ENCODE assay signal across 26 cellular contexts in the genomic region with DNA sequence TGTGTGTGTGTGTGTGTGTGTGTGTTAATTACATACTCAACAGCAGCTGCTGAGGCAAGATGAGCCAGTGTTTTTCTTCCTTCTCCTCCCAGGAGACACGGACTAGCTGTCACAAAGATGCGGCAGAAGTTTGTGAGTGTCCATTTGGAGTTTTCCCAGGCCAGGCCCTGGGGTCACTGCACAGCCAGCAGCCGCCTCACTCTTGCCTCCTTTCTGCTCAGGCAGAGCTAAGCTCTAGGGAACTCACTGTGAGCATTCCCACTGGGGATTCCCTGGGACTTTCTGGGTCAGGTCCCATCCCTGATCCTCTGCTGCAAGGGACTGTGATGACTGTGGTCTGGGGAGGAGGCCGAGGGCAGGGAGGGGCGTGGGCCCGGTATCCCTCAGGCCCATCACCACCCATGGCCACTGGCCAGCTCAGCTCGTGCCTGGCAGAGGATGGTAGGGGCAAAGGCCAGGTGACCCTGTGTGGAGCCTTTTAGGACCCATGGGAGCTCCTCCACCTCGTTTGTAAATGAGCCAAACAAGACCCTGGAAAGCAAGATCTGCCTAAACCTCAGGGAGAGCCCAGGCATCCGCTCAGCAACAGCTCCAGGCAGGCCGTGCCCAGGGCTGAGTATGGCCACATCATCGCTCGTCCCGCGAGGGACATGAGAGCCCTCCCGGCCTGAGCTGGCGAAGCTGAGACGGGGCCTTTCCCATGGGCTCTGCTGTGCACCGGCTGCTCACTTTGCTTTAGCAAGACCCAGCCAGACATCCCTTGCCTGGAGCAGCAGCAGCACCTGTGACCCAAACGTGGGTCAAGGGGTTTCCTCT.
DNase-seq lines count a peak whose midpoint lies in the region; ATAC-seq and TF ChIP-seq lines count a peak whose summit lies in the region.
"Had no signal": no experiment of that assay in that cellular context is flagged by ENCODE, and none has a peak within 500 bp of the region (broad histone marks: within the 10 kb centered on the region; RNA-seq: fewer than 3 reads in every experiment).

No MANE protein-coding gene starts in this region.

- H3K36me3 ChIP-seq in endodermal cell (ENCODE audit: control insufficient read depth, insufficient read depth, low read length), result no peaks in the 10 kb centered on the region
- H3K36me3 ChIP-seq: BLaER1, neutrophil, stomach, tibial nerve had no signal

- 88% methylated on average over 7 to 19 of the region's 19 CpGs for WGBS in endodermal cell (ENCODE audit: insufficient coverage in 1 of 2, insufficient read length in 1 of 2), 2 experiments

- H3K27ac ChIP-seq in endodermal cell (ENCODE audit: low read depth, low read length), result peak overlapping the region; percentile 53
- H3K27ac ChIP-seq: BLaER1, neutrophil, skin epidermis, stomach, tibial nerve had no signal

- H3K36me3 Mint-ChIP-seq in endodermal cell (ENCODE audit: low read depth), result no peaks in the 10 kb centered on the region
- no peaks in the 10 kb centered on the region for H3K36me3 Mint-ChIP-seq in nephron progenitor cell (ENCODE audit: low read depth)
- H3K36me3 Mint-ChIP-seq in chondrocyte (ENCODE audit: low read depth), result no peaks in the 10 kb centered on the region

- no peak overlapping the region for H3K4me3 ChIP-seq in endodermal cell (ENCODE audit: low read length)
- H3K4me3 ChIP-seq: BLaER1, skin epidermis, stomach, tibial nerve had no signal

- H3K27ac Mint-ChIP-seq in endodermal cell (no peak overlapping the region), nephron progenitor cell (peak overlapping the region; percentile 93), chondrocyte (ENCODE audit: unreplicated experiment) (no peak overlapping the region)
- H3K27ac Mint-ChIP-seq: activated CD4-positive, alpha-beta memory T cell treated with anti-CD3 and anti-CD28 coated beads, Interleukin-2, amount 10 ng/mL, durations not matched to agents 7 days and 5 days had no signal

- no peaks in the 10 kb centered on the region for H3K4me1 ChIP-seq in endodermal cell (ENCODE audit: control insufficient read depth, insufficient read depth, low read length)
- H3K4me1 ChIP-seq: stomach, tibial nerve had no signal

- peaks cover 5% of the 10 kb centered on the region for H3K9me3 ChIP-seq in endodermal cell (ENCODE audit: control insufficient read depth, low read length)
- H3K9me3 ChIP-seq: BLaER1, neutrophil, stomach, tibial nerve had no signal

- TF ChIP-seq CTCF in endodermal cell (conservative IDR thresholded peaks at IDR 0.05) (no peak), nephron progenitor cell (IDR thresholded peaks at IDR 0.05) (no peak), chondrocyte (IDR thresholded peaks at IDR 0.05) (no peak)

- ATAC-seq in GM18873 (IDR thresholded peaks at IDR 0.05; ENCODE audit: low FRiP score, unreplicated experiment), result no peak

- DNase-seq in activated effector memory CD4-positive, alpha-beta T cell treated with anti-CD3 and anti-CD28 coated beads, Interleukin-2, amount 50 U/mL, for 16 hours, result peak; percentile 61
- DNase-seq in activated effector memory CD4-positive, alpha-beta T cell treated with Interleukin-2 at 50 U/mL for 16 hours, result no peak
- peak; percentile 45 for DNase-seq in endodermal cell
- no peak for DNase-seq in nephron progenitor cell
- no peak for DNase-seq in occipital lobe (lab: John Stamatoyannopoulos, UW)
- no peak for DNase-seq in chondrocyte (ENCODE audit: low spot score)
- DNase-seq: activated CD4-positive, alpha-beta memory T cell treated with anti-CD3 and anti-CD28 coated beads, Interleukin-2, amount 10 ng/mL, durations not matched to agents 7 days and 5 days; activated CD4-positive, CD25-positive, alpha-beta regulatory T cell treated with anti-CD3 and anti-CD28 coated beads, Interleukin-2, amount 50 U/mL, for 72 hours; activated naive CD4-positive, alpha-beta T cell; activated T-cell treated with anti-CD3 and anti-CD28 coated beads for 4 hours; COR-L47; DMS79; GF-D8; kidney glomerular epithelial cell; mammary epithelial cell; NCI-H1105; NCI-H2029 treated with DMSO at 0.1 percent for 48 hours; NCI-H82; RPMI8226; stomach; T-helper 2 cell had no signal

- H3K4me1 Mint-ChIP-seq in endodermal cell, result no peaks in the 10 kb centered on the region
- H3K4me1 Mint-ChIP-seq in nephron progenitor cell, result peaks cover 76% of the 10 kb centered on the region
- no peaks in the 10 kb centered on the region for H3K4me1 Mint-ChIP-seq in chondrocyte (ENCODE audit: low read depth)

- no peak overlapping the region for H3K9ac ChIP-seq in endodermal cell (ENCODE audit: extremely low read depth, low read length, poor library complexity, severe bottlenecking)
- H3K9ac ChIP-seq: BLaER1 had no signal

- H3K27me3 ChIP-seq in endodermal cell (ENCODE audit: control insufficient read depth, insufficient read depth, low read length, poor library complexity, severe bottlenecking), result no peaks in the 10 kb centered on the region
- H3K27me3 ChIP-seq: BLaER1, neutrophil, tibial nerve had no signal

- peaks cover 2% of the 10 kb centered on the region for H3K27me3 Mint-ChIP-seq in endodermal cell (ENCODE audit: insufficient read depth)
- peaks cover 3% of the 10 kb centered on the region for H3K27me3 Mint-ChIP-seq in nephron progenitor cell (ENCODE audit: low read depth, poor library complexity)
- no peaks in the 10 kb centered on the region for H3K27me3 Mint-ChIP-seq in chondrocyte (ENCODE audit: low read depth)
- H3K27me3 Mint-ChIP-seq: activated CD4-positive, alpha-beta memory T cell treated with anti-CD3 and anti-CD28 coated beads, Interleukin-2, amount 10 ng/mL, durations not matched to agents 7 days and 5 days had no signal

- H3K4me3 Mint-ChIP-seq in endodermal cell (no peak overlapping the region), nephron progenitor cell (peak overlapping the region; percentile 10), chondrocyte (ENCODE audit: unreplicated experiment) (no peak overlapping the region)
- H3K4me3 Mint-ChIP-seq: activated CD4-positive, alpha-beta memory T cell treated with anti-CD3 and anti-CD28 coated beads, Interleukin-2, amount 10 ng/mL, durations not matched to agents 7 days and 5 days had no signal

- H3K9me3 Mint-ChIP-seq in endodermal cell (no peaks in the 10 kb centered on the region), nephron progenitor cell (no peaks in the 10 kb centered on the region), chondrocyte (ENCODE audit: low read depth) (no peaks in the 10 kb centered on the region)
- H3K9me3 Mint-ChIP-seq: activated CD4-positive, alpha-beta memory T cell treated with anti-CD3 and anti-CD28 coated beads, Interleukin-2, amount 10 ng/mL, durations not matched to agents 7 days and 5 days had no signal

Comparison
In these comparisons a context has a peak if more than half of its experiments do, and no peak if none do; other contexts are left out.
1. DNase-seq: peak in activated effector memory CD4-positive, alpha-beta T cell treated with anti-CD3 and anti-CD28 coated beads, Interleukin-2, amount 50 U/mL, for 16 hours (single experiment) and endodermal cell (single experiment); none in activated effector memory CD4-positive, alpha-beta T cell treated with Interleukin-2 at 50 U/mL for 16 hours (single experiment), nephron progenitor cell (single experiment), occipital lobe (single experiment) and chondrocyte (single experiment).